In the genomic region with DNA sequence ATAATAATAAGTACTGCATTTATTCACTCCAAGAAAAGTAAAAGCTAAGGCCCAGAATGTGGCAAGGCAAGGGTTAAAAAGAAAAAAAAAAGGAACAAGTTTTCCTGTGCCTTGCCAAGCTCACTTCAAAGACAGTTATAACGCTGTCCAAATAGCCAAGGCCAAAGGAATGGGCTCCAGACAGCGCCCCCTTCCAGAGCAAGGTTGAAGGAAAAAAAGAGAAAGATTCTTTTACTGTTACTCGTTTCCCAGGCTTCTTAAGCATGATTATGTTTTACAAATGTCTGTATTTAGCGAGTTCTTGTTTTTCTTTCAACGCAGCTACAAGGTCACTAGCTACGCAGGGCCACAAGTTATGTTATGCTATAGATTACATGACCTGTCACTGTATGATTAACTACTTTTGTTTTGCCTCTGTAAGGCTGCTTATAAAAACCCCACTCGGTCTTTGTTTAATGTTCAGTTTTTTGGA, we compare ENCODE assay signal across 10 cellular contexts. TPM values are rescaled to one million over a fixed set of nuclear protein-coding genes. Genes with fewer than 3 reads are reported as not detected.
DNase-seq lines count a peak whose midpoint lies in the region; ATAC-seq, FAIRE-seq and TF ChIP-seq lines count a peak whose summit lies in the region.
"Had no signal": no experiment of that assay in that cellular context is flagged by ENCODE, and none has a peak within 500 bp of the region (broad histone marks: within the 10 kb centered on the region; RNA-seq: fewer than 3 reads in every experiment).

No MANE protein-coding gene starts in this region.

- H3K9me3 ChIP-seq in endodermal cell (ENCODE audit: control insufficient read depth, low read length) (no peaks in the 10 kb centered on the region), ovary (no peaks in the 10 kb centered on the region)

- FAIRE-seq in G401.6 (lab: Jason Lieb, UNC): peak; percentile 83

- H3K36me3 Mint-ChIP-seq in endodermal cell (ENCODE audit: low read depth): peaks cover 5% of the 10 kb centered on the region

- H3K4me3 ChIP-seq in NB4 (ENCODE audit: low read depth, low read length): no peak overlapping the region
- no peak overlapping the region for H3K4me3 ChIP-seq in endodermal cell (ENCODE audit: low read length)
- H3K4me3 ChIP-seq in ovary: no peak overlapping the region

- no peak for TF ChIP-seq EP300 in ovary (IDR thresholded peaks at IDR 0.05)

- H3K9me3 Mint-ChIP-seq in endodermal cell: peaks cover 6% of the 10 kb centered on the region
- H3K9me3 Mint-ChIP-seq: activated T-helper 1 cell treated with anti-CD3 and anti-CD28 coated beads, Interleukin-12 subunit alpha, Interleukin-12 subunit beta, Interleukin-2, Interleukin-4 antibody, amounts not matched to agents 30 ng/mL and 10 ng/mL and 1 ng/mL, durations not matched to agents 14 hours and 24 hours and 36 hours had no signal

- TF ChIP-seq CTCF in NB4 (IDR thresholded peaks at IDR 0.05; ENCODE audit: low read depth, low read length): peak; percentile 47
- TF ChIP-seq CTCF in endodermal cell (conservative IDR thresholded peaks at IDR 0.05): peak; percentile 82
- peak; percentile 25 to 64 (median 32) for TF ChIP-seq CTCF in ovary (IDR thresholded peaks at IDR 0.05)

- H3K4me3 Mint-ChIP-seq in endodermal cell: no peak overlapping the region
- H3K4me3 Mint-ChIP-seq: activated T-helper 1 cell treated with anti-CD3 and anti-CD28 coated beads, Interleukin-12 subunit alpha, Interleukin-12 subunit beta, Interleukin-2, Interleukin-4 antibody, amounts not matched to agents 30 ng/mL and 10 ng/mL and 1 ng/mL, durations not matched to agents 14 hours and 24 hours and 36 hours had no signal

- intact Hi-C loops in ovary (cut with DNase I): loop anchor here in 1 of 4 donors (10.0 kb wide), 1 partner anchor 100 kb away; no protein-coding TSS in a partner anchor

- TF ChIP-seq POLR2A in NB4 (IDR thresholded peaks at IDR 0.05; ENCODE audit: extremely low read depth, insufficient read length) (no peak), ovary (IDR thresholded peaks at IDR 0.05) (no peak), GM18505 (IDR thresholded peaks at IDR 0.05; ENCODE audit: borderline replicate concordance, extremely low read depth, insufficient read depth, insufficient read length) (no peak)

- DNase-seq in NB4 (ENCODE audit: low read depth) (peak; percentile 47), endodermal cell (peak; percentile 84), ovary (peak; percentile 69 to 80 (median 71)), DMS114 treated with DMSO at 0.1 percent for 48 hours (lab: John Stamatoyannopoulos, UW; ENCODE audit: unreplicated experiment) (no peak), activated gamma-delta T cell (lab: John Stamatoyannopoulos, UW) (no peak), NCI-H2081 (lab: John Stamatoyannopoulos, UW) (no peak)
- DNase-seq: NCI-H2171 treated with DMSO at 0.1 percent for 48 hours had no signal

- no peaks in the 10 kb centered on the region for H3K36me3 ChIP-seq in endodermal cell (ENCODE audit: control insufficient read depth, insufficient read depth, low read length)
- H3K36me3 ChIP-seq in ovary: no peaks in the 10 kb centered on the region

- peaks cover 11% of the 10 kb centered on the region for H3K4me1 Mint-ChIP-seq in endodermal cell

- H3K9ac ChIP-seq in endodermal cell (ENCODE audit: extremely low read depth, low read length, poor library complexity, severe bottlenecking): no peak overlapping the region

- H3K27me3 ChIP-seq in endodermal cell (ENCODE audit: control insufficient read depth, insufficient read depth, low read length, poor library complexity, severe bottlenecking): no peaks in the 10 kb centered on the region
- no peaks in the 10 kb centered on the region for H3K27me3 ChIP-seq in ovary

- ATAC-seq in GM18505 (IDR thresholded peaks at IDR 0.05; ENCODE audit: unreplicated experiment): no peak

- 45 to 59% methylated on average over 6 to 7 of the region's 7 CpGs for WGBS in endodermal cell (ENCODE audit: insufficient coverage in 1 of 2, insufficient read length in 1 of 2), 2 experiments
- 3 to 6% (median 5%) methylated on average over 7 of the region's 7 CpGs for WGBS in ovary, 3 donors

- H3K27ac Mint-ChIP-seq in endodermal cell: no peak overlapping the region
- H3K27ac Mint-ChIP-seq: activated T-helper 1 cell treated with anti-CD3 and anti-CD28 coated beads, Interleukin-12 subunit alpha, Interleukin-12 subunit beta, Interleukin-2, Interleukin-4 antibody, amounts not matched to agents 30 ng/mL and 10 ng/mL and 1 ng/mL, durations not matched to agents 14 hours and 24 hours and 36 hours had no signal

- no peak overlapping the region for H3K27ac ChIP-seq in endodermal cell (ENCODE audit: low read depth, low read length)
- H3K27ac ChIP-seq in ovary: peak overlapping the region in 1 of 2 donors; percentile 66

- peaks cover 1% of the 10 kb centered on the region for H3K4me1 ChIP-seq in endodermal cell (ENCODE audit: control insufficient read depth, insufficient read depth, low read length)
- peaks cover 8% of the 10 kb centered on the region for H3K4me1 ChIP-seq in ovary (ENCODE audit: insufficient read depth)

- no peaks in the 10 kb centered on the region for H3K27me3 Mint-ChIP-seq in endodermal cell (ENCODE audit: insufficient read depth)

RNA-seq across cellular contexts. Expression of a gene that starts 9.1 kb away (rescaled TPM):
- total RNA-seq in endodermal cell: 100 to 1,000 TPM; 305 to 346 TPM
- polyA plus RNA-seq in endodermal cell (2013, experiment 1 of 2): 288 TPM
- 274 TPM for polyA plus RNA-seq in endodermal cell (2013, experiment 2 of 2)
- 100 to 1,000 TPM; 151 to 301 (median 273) TPM for total RNA-seq in ovary
- polyA plus RNA-seq in ovary: 100 to 1,000 TPM; 221 to 222 TPM

RNA-seq across cellular contexts. Expression of a gene that starts 44.8 kb away (rescaled TPM):
- total RNA-seq in endodermal cell (1 to 10 TPM in 1 of 2 donors, under 1 TPM in 1; 0.55 to 1.0 TPM), ovary (1 to 10 TPM; 2.6 to 7.9 (median 3.5) TPM)
- polyA plus RNA-seq in endodermal cell (2013, experiment 1 of 2): 0.14 TPM
- polyA plus RNA-seq in endodermal cell (2013, experiment 2 of 2): not detected
- polyA plus RNA-seq in ovary: 1 to 10 TPM; 2.4 to 4.2 TPM

Comparison
In these comparisons a context has a peak if more than half of its experiments do, and no peak if none do; other contexts are left out.
1. DNase-seq: peak in NB4 (single experiment), endodermal cell (single experiment) and ovary (5 of 5); none in DMS114 treated with DMSO at 0.1 percent for 48 hours (single experiment), activated gamma-delta T cell (single experiment) and NCI-H2081 (0 of 2).
2. CTCF ChIP-seq: peak in every context shown above with its lines; median percentile 82 in endodermal cell; 47 in NB4; 32 in ovary.